Comparison of ENCODE assay signal across 1 cellular context in the genomic region with DNA sequence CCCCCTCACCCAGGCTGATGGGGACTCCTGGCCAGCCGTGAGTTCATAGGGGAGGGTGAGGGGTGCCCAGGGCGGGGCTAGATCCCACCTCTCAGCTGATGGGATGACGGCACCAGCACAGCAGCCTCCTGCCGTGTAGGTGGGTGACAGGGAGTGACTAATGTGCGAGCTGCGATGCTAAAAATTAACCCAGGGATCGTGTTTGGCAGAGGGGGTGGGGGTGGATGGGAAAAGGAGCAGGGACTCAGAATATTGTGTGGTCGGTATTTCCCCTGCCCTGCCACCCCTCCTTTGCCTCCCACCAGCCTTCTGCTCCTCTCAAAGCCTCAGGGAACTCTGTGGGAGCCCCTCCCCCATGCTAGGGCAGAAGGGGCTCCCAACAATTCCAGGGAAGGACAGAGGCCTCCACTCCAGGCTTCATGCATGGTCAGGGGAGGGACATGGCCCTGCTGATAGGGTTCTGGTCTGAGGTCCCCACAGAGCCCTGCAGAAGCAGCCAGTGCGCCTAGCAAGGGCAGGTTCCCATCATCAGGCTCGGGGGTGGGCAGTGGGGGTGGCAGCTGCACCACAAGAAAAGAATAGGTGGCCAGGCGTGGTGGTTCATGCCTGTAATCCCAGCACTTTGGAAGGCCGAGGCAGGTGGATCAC.
A peak's percentile ranks its signal among the peaks of the same experiment; 100 is the strongest.
TF ChIP-seq lines count a peak whose summit lies in the region.

No MANE protein-coding gene starts in this region.

TF ChIP-seq in HEK293, 187 proteins besides CTCF, POLR2A, EP300 and RAD21:
- TF ChIP-seq KLF17 (tag by site-specific recombination; IDR thresholded peaks at IDR 0.05) (peak; percentile 47), ZNF560 (tag by site-specific recombination; IDR thresholded peaks at IDR 0.05; ENCODE audit: borderline replicate concordance) (no peak), EGR2 (tag by site-specific recombination; IDR thresholded peaks at IDR 0.05; ENCODE audit: low read depth) (peak; percentile 88), ZNF157 (tag by site-specific recombination; IDR thresholded peaks at IDR 0.05) (no peak), GLIS1 (tag by site-specific recombination; IDR thresholded peaks at IDR 0.05) (no peak), MYNN (tag by site-specific recombination; IDR thresholded peaks at IDR 0.05; ENCODE audit: borderline replicate concordance) (no peak), ZNF510 (tag by site-specific recombination; IDR thresholded peaks at IDR 0.05; ENCODE audit: insufficient replicate concordance) (no peak), ZNF513 (tag by site-specific recombination; IDR thresholded peaks at IDR 0.05) (no peak), ZNF23 (tag by site-specific recombination; IDR thresholded peaks at IDR 0.05; ENCODE audit: borderline replicate concordance) (no peak), ZBTB6 (tag by site-specific recombination; IDR thresholded peaks at IDR 0.05) (no peak), ZIC2 (tag by site-specific recombination; IDR thresholded peaks at IDR 0.05) (peak; percentile 45), PBX3 (CRISPR knock-in tag; IDR thresholded peaks at IDR 0.05) (no peak), ZNF302 (tag by site-specific recombination; IDR thresholded peaks at IDR 0.05; ENCODE audit: low read depth) (no peak), RBAK (tag by site-specific recombination; IDR thresholded peaks at IDR 0.05) (no peak), ZNF248 (tag by site-specific recombination; IDR thresholded peaks at IDR 0.05) (no peak), ZSCAN23 (tag by site-specific recombination; IDR thresholded peaks at IDR 0.05) (no peak), ZBTB11 (tag by site-specific recombination; conservative IDR thresholded peaks at IDR 0.05; ENCODE audit: low read depth) (no peak), ZNF514 (tag by site-specific recombination; IDR thresholded peaks at IDR 0.05) (no peak), ZNF777 (tag by site-specific recombination; IDR thresholded peaks at IDR 0.05; ENCODE audit: borderline replicate concordance) (no peak), SP7 (tag by site-specific recombination; IDR thresholded peaks at IDR 0.05) (no peak), SP3 (tag by site-specific recombination; IDR thresholded peaks at IDR 0.05) (no peak), ZNF707 (tag by site-specific recombination; IDR thresholded peaks at IDR 0.05) (no peak), ZNF266 (tag by site-specific recombination; IDR thresholded peaks at IDR 0.05; ENCODE audit: low read depth) (no peak), MEIS1 (CRISPR knock-in tag; IDR thresholded peaks at IDR 0.05; ENCODE audit: borderline replicate concordance) (no peak), HOXA7 (CRISPR knock-in tag; IDR thresholded peaks at IDR 0.05; ENCODE audit: borderline replicate concordance) (no peak), KLF7 (tag by site-specific recombination; IDR thresholded peaks at IDR 0.05; ENCODE audit: borderline replicate concordance) (no peak), ZNF658 (tag by site-specific recombination; IDR thresholded peaks at IDR 0.05) (no peak), ZFHX2 (tag by site-specific recombination; conservative IDR thresholded peaks at IDR 0.05) (peak; percentile 91)
- TF ChIP-seq, protein P1, sequence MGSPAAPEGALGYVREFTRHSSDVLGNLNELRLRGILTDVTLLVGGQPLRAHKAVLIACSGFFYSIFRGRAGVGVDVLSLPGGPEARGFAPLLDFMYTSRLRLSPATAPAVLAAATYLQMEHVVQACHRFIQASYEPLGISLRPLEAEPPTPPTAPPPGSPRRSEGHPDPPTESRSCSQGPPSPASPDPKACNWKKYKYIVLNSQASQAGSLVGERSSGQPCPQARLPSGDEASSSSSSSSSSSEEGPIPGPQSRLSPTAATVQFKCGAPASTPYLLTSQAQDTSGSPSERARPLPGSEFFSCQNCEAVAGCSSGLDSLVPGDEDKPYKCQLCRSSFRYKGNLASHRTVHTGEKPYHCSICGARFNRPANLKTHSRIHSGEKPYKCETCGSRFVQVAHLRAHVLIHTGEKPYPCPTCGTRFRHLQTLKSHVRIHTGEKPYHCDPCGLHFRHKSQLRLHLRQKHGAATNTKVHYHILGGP (tag by site-specific recombination; IDR thresholded peaks at IDR 0.05), result no peak
- TF ChIP-seq, protein P2, sequence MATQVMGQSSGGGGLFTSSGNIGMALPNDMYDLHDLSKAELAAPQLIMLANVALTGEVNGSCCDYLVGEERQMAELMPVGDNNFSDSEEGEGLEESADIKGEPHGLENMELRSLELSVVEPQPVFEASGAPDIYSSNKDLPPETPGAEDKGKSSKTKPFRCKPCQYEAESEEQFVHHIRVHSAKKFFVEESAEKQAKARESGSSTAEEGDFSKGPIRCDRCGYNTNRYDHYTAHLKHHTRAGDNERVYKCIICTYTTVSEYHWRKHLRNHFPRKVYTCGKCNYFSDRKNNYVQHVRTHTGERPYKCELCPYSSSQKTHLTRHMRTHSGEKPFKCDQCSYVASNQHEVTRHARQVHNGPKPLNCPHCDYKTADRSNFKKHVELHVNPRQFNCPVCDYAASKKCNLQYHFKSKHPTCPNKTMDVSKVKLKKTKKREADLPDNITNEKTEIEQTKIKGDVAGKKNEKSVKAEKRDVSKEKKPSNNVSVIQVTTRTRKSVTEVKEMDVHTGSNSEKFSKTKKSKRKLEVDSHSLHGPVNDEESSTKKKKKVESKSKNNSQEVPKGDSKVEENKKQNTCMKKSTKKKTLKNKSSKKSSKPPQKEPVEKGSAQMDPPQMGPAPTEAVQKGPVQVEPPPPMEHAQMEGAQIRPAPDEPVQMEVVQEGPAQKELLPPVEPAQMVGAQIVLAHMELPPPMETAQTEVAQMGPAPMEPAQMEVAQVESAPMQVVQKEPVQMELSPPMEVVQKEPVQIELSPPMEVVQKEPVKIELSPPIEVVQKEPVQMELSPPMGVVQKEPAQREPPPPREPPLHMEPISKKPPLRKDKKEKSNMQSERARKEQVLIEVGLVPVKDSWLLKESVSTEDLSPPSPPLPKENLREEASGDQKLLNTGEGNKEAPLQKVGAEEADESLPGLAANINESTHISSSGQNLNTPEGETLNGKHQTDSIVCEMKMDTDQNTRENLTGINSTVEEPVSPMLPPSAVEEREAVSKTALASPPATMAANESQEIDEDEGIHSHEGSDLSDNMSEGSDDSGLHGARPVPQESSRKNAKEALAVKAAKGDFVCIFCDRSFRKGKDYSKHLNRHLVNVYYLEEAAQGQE (tag by site-specific recombination; IDR thresholded peaks at IDR 0.05), result no peak
- TF ChIP-seq, protein P3, sequence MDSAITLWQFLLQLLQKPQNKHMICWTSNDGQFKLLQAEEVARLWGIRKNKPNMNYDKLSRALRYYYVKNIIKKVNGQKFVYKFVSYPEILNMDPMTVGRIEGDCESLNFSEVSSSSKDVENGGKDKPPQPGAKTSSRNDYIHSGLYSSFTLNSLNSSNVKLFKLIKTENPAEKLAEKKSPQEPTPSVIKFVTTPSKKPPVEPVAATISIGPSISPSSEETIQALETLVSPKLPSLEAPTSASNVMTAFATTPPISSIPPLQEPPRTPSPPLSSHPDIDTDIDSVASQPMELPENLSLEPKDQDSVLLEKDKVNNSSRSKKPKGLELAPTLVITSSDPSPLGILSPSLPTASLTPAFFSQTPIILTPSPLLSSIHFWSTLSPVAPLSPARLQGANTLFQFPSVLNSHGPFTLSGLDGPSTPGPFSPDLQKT (IDR thresholded peaks at IDR 0.05; ENCODE audit: borderline replicate concordance, low read depth, low read length), result no peak
- TF ChIP-seq, protein P4, sequence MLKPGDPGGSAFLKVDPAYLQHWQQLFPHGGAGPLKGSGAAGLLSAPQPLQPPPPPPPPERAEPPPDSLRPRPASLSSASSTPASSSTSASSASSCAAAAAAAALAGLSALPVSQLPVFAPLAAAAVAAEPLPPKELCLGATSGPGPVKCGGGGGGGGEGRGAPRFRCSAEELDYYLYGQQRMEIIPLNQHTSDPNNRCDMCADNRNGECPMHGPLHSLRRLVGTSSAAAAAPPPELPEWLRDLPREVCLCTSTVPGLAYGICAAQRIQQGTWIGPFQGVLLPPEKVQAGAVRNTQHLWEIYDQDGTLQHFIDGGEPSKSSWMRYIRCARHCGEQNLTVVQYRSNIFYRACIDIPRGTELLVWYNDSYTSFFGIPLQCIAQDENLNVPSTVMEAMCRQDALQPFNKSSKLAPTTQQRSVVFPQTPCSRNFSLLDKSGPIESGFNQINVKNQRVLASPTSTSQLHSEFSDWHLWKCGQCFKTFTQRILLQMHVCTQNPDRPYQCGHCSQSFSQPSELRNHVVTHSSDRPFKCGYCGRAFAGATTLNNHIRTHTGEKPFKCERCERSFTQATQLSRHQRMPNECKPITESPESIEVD (tag by site-specific recombination; IDR thresholded peaks at IDR 0.05), result no peak
- TF ChIP-seq, protein P5, sequence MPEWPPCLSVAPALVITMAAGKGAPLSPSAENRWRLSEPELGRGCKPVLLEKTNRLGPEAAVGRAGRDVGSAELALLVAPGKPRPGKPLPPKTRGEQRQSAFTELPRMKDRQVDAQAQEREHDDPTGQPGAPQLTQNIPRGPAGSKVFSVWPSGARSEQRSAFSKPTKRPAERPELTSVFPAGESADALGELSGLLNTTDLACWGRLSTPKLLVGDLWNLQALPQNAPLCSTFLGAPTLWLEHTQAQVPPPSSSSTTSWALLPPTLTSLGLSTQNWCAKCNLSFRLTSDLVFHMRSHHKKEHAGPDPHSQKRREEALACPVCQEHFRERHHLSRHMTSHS (tag by site-specific recombination; IDR thresholded peaks at IDR 0.05), result no peak
- TF ChIP-seq, protein P6, sequence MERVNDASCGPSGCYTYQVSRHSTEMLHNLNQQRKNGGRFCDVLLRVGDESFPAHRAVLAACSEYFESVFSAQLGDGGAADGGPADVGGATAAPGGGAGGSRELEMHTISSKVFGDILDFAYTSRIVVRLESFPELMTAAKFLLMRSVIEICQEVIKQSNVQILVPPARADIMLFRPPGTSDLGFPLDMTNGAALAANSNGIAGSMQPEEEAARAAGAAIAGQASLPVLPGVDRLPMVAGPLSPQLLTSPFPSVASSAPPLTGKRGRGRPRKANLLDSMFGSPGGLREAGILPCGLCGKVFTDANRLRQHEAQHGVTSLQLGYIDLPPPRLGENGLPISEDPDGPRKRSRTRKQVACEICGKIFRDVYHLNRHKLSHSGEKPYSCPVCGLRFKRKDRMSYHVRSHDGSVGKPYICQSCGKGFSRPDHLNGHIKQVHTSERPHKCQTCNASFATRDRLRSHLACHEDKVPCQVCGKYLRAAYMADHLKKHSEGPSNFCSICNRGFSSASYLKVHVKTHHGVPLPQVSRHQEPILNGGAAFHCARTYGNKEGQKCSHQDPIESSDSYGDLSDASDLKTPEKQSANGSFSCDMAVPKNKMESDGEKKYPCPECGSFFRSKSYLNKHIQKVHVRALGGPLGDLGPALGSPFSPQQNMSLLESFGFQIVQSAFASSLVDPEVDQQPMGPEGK (tag by site-specific recombination; IDR thresholded peaks at IDR 0.05), result 0 out of 2 replicates have a peak, but pooled peaks have one; percentile 12
